In genomic region chr1:245656189-245656717, GRCh38 we compare ENCODE assay signal across 29 cellular contexts.
DNase-seq lines count a peak whose midpoint lies in the region; ATAC-seq and TF ChIP-seq lines count a peak whose summit lies in the region.
"Had no signal": no experiment of that assay in that cellular context is flagged by ENCODE, and none has a peak within 500 bp of the region (broad histone marks: within the 10 kb centered on the region; RNA-seq: fewer than 3 reads in every experiment).

No MANE protein-coding gene starts in this region.

- H3K4me1 Mint-ChIP-seq in WTC11 (peaks cover 38% of the 10 kb centered on the region), MCF 10A (ENCODE audit: insufficient read depth, unreplicated experiment) (no peaks in the 10 kb centered on the region)
- H3K4me1 Mint-ChIP-seq in activated CD4-positive, alpha-beta T cell treated with anti-CD3 and anti-CD28 coated beads, Interleukin-2, amount 10 ng/mL, durations not matched to agents 7 days and 5 days = no peaks in the 10 kb centered on the region
- H3K4me1 Mint-ChIP-seq: B cell had no signal

- H3K9me3 Mint-ChIP-seq in WTC11 = peaks cover 22% of the 10 kb centered on the region
- H3K9me3 Mint-ChIP-seq in activated CD4-positive, alpha-beta T cell treated with anti-CD3 and anti-CD28 coated beads, Interleukin-2, amount 10 ng/mL, durations not matched to agents 7 days and 5 days = no peaks in the 10 kb centered on the region
- H3K9me3 Mint-ChIP-seq in MCF 10A (ENCODE audit: unreplicated experiment) = no peaks in the 10 kb centered on the region
- H3K9me3 Mint-ChIP-seq: IgD-negative memory B cell had no signal

- CTCF ChIA-PET in WTC11 (lab: Charles Lee) = no interaction called here
- CTCF ChIA-PET in activated CD4-positive, alpha-beta T cell treated with anti-CD3 and anti-CD28 coated beads, Interleukin-2, amount 10 ng/mL, durations not matched to agents 7 days and 5 days (lab: Charles Lee) = no interaction called here
- CTCF ChIA-PET in MCF 10A (lab: Yijun Ruan, JAX) = interaction anchor here (0.6 to 0.7 kb wide), 5 partner anchors 101 to 378 kb away, joined by 3 to 4 read pairs (median 3); no protein-coding TSS in a partner anchor

- no peak overlapping the region for H2AK5ac ChIP-seq in mesendoderm (ENCODE audit: low read length)

- H2BK5ac ChIP-seq in mesendoderm (ENCODE audit: low read length) = no peak overlapping the region

- H3K4me2 ChIP-seq in mesendoderm (ENCODE audit: low read length) = no peak overlapping the region
- H3K4me2 ChIP-seq: KMS-11 had no signal

- H3K36me3 ChIP-seq in cardiac muscle cell = peaks cover 11% of the 10 kb centered on the region
- H3K36me3 ChIP-seq in left ventricle myocardium inferior = no peaks in the 10 kb centered on the region
- no peaks in the 10 kb centered on the region for H3K36me3 ChIP-seq in mesendoderm (ENCODE audit: control insufficient read depth, insufficient read depth, low read length)
- H3K36me3 ChIP-seq: SJSA1 had no signal

- BruUV-seq in MCF 10A (replicated peaks; lab: Mats Ljungman, UMichigan) = no TSS peak

- H2BK15ac ChIP-seq in mesendoderm (replicated peaks; ENCODE audit: low read depth) = peak overlapping the region; percentile 41

- DNase-seq in cardiac muscle cell (ENCODE audit: low read depth in 1 of 2, low spot score in 1 of 2) (no peak), left ventricle myocardium inferior (no peak), WTC11 (ENCODE audit: low spot score) (no peak), mesendoderm (no peak), NCI-H1092 (lab: John Stamatoyannopoulos, UW) (no peak), MCF 10A (ENCODE audit: unreplicated experiment) (no peak)
- DNase-seq in activated CD4-positive, CD25-positive, alpha-beta regulatory T cell (lab: John Stamatoyannopoulos, UW) = no peak
- DNase-seq in activated CD4-positive, alpha-beta T cell treated with anti-CD3 and anti-CD28 coated beads, Interleukin-2, amount 10 ng/mL, durations not matched to agents 7 days and 5 days = no peak
- DNase-seq: CD8-positive, alpha-beta T cell; DMS 273 treated with DMSO at 0.1 percent for 48 hours; DMS79 treated with DMSO at 0.1 percent for 48 hours; GF-D8; H7; MV-4-11; NCI-H1105 treated with DMSO at 0.1 percent for 48 hours; NCI-H146; NCI-H1930; NCI-H2107; NCI-H524; NCI-H774; PC-3 had no signal

- no peaks in the 10 kb centered on the region for H3K79me1 ChIP-seq in mesendoderm (ENCODE audit: low read length)

- H3K27ac ChIP-seq in cardiac muscle cell (peak overlapping the region; percentile 98), left ventricle myocardium inferior (replicated peaks) (no peak overlapping the region), mesendoderm (ENCODE audit: low read depth, low read length) (no peak overlapping the region)
- H3K27ac ChIP-seq: 22Rv1, C4-2B, HL-60, KMS-11, SJSA1 had no signal

- H3K18ac ChIP-seq in mesendoderm (ENCODE audit: low read length) = peak overlapping the region; percentile 53

- H3K4me3 Mint-ChIP-seq in WTC11 = no peak overlapping the region
- no peak overlapping the region for H3K4me3 Mint-ChIP-seq in activated CD4-positive, alpha-beta T cell treated with anti-CD3 and anti-CD28 coated beads, Interleukin-2, amount 10 ng/mL, durations not matched to agents 7 days and 5 days
- no peak overlapping the region for H3K4me3 Mint-ChIP-seq in MCF 10A (ENCODE audit: unreplicated experiment)
- H3K4me3 Mint-ChIP-seq: B cell; CD8-positive, alpha-beta T cell; IgD-negative memory B cell had no signal

- no peaks in the 10 kb centered on the region for H3K9me3 ChIP-seq in cardiac muscle cell (ENCODE audit: low read depth)
- H3K9me3 ChIP-seq in left ventricle myocardium inferior (replicated peaks) = no peaks in the 10 kb centered on the region
- H3K9me3 ChIP-seq: SJSA1 had no signal

- H3K27ac Mint-ChIP-seq in WTC11 (0 out of 2 replicates have a peak overlapping the region, but pooled peaks have one; percentile 46), MCF 10A (ENCODE audit: low read depth, unreplicated experiment) (no peak overlapping the region)
- H3K27ac Mint-ChIP-seq in activated CD4-positive, alpha-beta T cell treated with anti-CD3 and anti-CD28 coated beads, Interleukin-2, amount 10 ng/mL, durations not matched to agents 7 days and 5 days = no peak overlapping the region
- H3K27ac Mint-ChIP-seq: B cell; CD8-positive, alpha-beta T cell; IgD-negative memory B cell had no signal

- ATAC-seq in WTC11 = no peak
- ATAC-seq: CD8-positive, alpha-beta T cell; PC-3; Right ventricle myocardium inferior had no signal

- H3K79me2 ChIP-seq in mesendoderm (ENCODE audit: control insufficient read depth, insufficient read depth, low read length) = no peaks in the 10 kb centered on the region

- no peak overlapping the region for H4K5ac ChIP-seq in mesendoderm (ENCODE audit: low read length)

- H4K8ac ChIP-seq in mesendoderm (ENCODE audit: low read depth, low read length) = no peak overlapping the region

- peaks cover 5% of the 10 kb centered on the region for H3K36me3 Mint-ChIP-seq in WTC11
- no peaks in the 10 kb centered on the region for H3K36me3 Mint-ChIP-seq in activated CD4-positive, alpha-beta T cell treated with anti-CD3 and anti-CD28 coated beads, Interleukin-2, amount 10 ng/mL, durations not matched to agents 7 days and 5 days (ENCODE audit: low read depth)
- H3K36me3 Mint-ChIP-seq in MCF 10A (ENCODE audit: insufficient read depth, unreplicated experiment) = no peaks in the 10 kb centered on the region
- H3K36me3 Mint-ChIP-seq: CD8-positive, alpha-beta T cell; IgD-negative memory B cell had no signal

- no peak for TF ChIP-seq CTCF in cardiac muscle cell (IDR thresholded peaks at IDR 0.05; ENCODE audit: low read depth, low read length)
- no peak for TF ChIP-seq CTCF in left ventricle myocardium inferior (IDR thresholded peaks at IDR 0.05; ENCODE audit: borderline replicate concordance)
- TF ChIP-seq CTCF in WTC11 (IDR thresholded peaks at IDR 0.05) = no peak
- TF ChIP-seq CTCF in MCF 10A (IDR thresholded peaks at IDR 0.05; ENCODE audit: unreplicated experiment) = no peak

- no peak overlapping the region for H3K56ac ChIP-seq in mesendoderm (ENCODE audit: low read length)

- intact Hi-C loops in left ventricle myocardium inferior (cut with micrococcal nuclease) = no loop called here
- intact Hi-C loops in MCF 10A (cut with micrococcal nuclease) = no loop called here

- H3K27me3 Mint-ChIP-seq in WTC11 (ENCODE audit: low read depth) = no peaks in the 10 kb centered on the region
- H3K27me3 Mint-ChIP-seq in activated CD4-positive, alpha-beta T cell treated with anti-CD3 and anti-CD28 coated beads, Interleukin-2, amount 10 ng/mL, durations not matched to agents 7 days and 5 days = no peaks in the 10 kb centered on the region
- no peaks in the 10 kb centered on the region for H3K27me3 Mint-ChIP-seq in MCF 10A (ENCODE audit: insufficient read depth, unreplicated experiment)
- H3K27me3 Mint-ChIP-seq: B cell had no signal

- no CpG with 5 or more reads among the region's 11 CpGs for WGBS in mesendoderm (ENCODE audit: extremely low coverage, insufficient coverage, low lambda C conversion rate)

- H3K4me1 ChIP-seq in cardiac muscle cell (ENCODE audit: low read depth) (peaks cover 32% of the 10 kb centered on the region), left ventricle myocardium inferior (peaks cover 6% of the 10 kb centered on the region), mesendoderm (ENCODE audit: control insufficient read depth, low read depth, low read length) (peaks cover 3% of the 10 kb centered on the region)
- H3K4me1 ChIP-seq: SJSA1 had no signal

- H3K27me3 ChIP-seq in cardiac muscle cell (no peaks in the 10 kb centered on the region), left ventricle myocardium inferior (ENCODE audit: low read depth) (no peaks in the 10 kb centered on the region), mesendoderm (ENCODE audit: insufficient read depth, low read length, poor library complexity) (no peaks in the 10 kb centered on the region)
- H3K27me3 ChIP-seq: SJSA1 had no signal

- POLR2A ChIA-PET in WTC11 (lab: Charles Lee) = no interaction called here
- POLR2A ChIA-PET in activated CD4-positive, alpha-beta T cell treated with anti-CD3 and anti-CD28 coated beads, Interleukin-2, amount 10 ng/mL, durations not matched to agents 7 days and 5 days (lab: Charles Lee) = no interaction called here
- POLR2A ChIA-PET in MCF 10A (lab: Yijun Ruan, JAX) = no interaction called here

- H3K4ac ChIP-seq in mesendoderm (ENCODE audit: low read depth, low read length) = no peak overlapping the region

- H3K4me3 ChIP-seq in cardiac muscle cell (no peak overlapping the region), left ventricle myocardium inferior (no peak overlapping the region), mesendoderm (ENCODE audit: low read length) (no peak overlapping the region)
- H3K4me3 ChIP-seq: SJSA1 had no signal

- H3K23ac ChIP-seq in mesendoderm (ENCODE audit: low read length) = no peak overlapping the region

- H3K9ac ChIP-seq in mesendoderm (ENCODE audit: low read length) = no peak overlapping the region
- H3K9ac ChIP-seq: KMS-11 had no signal

- no peak overlapping the region for H2BK120ac ChIP-seq in mesendoderm (ENCODE audit: low read depth, low read length)

TF ChIP-seq in WTC11, 78 proteins besides CTCF, POLR2A, EP300 and RAD21:
- TF ChIP-seq FOXP4 (CRISPR knock-in tag; IDR thresholded peaks at IDR 0.05) = no peak
